Comparison of ENCODE assay signal across 8 cellular contexts in genomic region chr6:3001773-3002293, GRCh38. TPM values are rescaled to one million over a fixed set of nuclear protein-coding genes. Genes with fewer than 3 reads are reported as not detected.
DNase-seq lines count a peak whose midpoint lies in the region; ATAC-seq, FAIRE-seq and TF ChIP-seq lines count a peak whose summit lies in the region.

No MANE protein-coding gene starts in this region.

- ATAC-seq in heart right ventricle (no peak), Right ventricle myocardium superior (ENCODE audit: poor library complexity) (no peak), pancreas (peak in 3 of 4 donors; percentile 5 to 24 (median 11)), GM18505 (IDR thresholded peaks at IDR 0.05; ENCODE audit: unreplicated experiment) (no peak)

- intact Hi-C loops in heart right ventricle (cut with DNase I) = loop anchor here in 1 of 10 donors (1.0 kb wide), 1 partner anchor 22 kb away; no protein-coding TSS in a partner anchor
- intact Hi-C loops in Right ventricle myocardium superior (cut with DNase I) = no loop called here
- intact Hi-C loops in esophagus muscularis mucosa (cut with DNase I) = no loop called here
- intact Hi-C loops in pancreas (cut with DNase I) = no loop called here

- H3K4me3 ChIP-seq in heart right ventricle (no peak overlapping the region), esophagus muscularis mucosa (no peak overlapping the region), pancreas (no peak overlapping the region)
- H3K4me3 ChIP-seq in Jurkat, Clone E6-1 (ENCODE audit: low read length) = no peak overlapping the region

- WGBS in heart right ventricle, 2 donors = 40 to 52% methylated on average over 2 of the region's 2 CpGs
- WGBS in esophagus muscularis mucosa = 71% methylated on average over 2 of the region's 2 CpGs
- WGBS in pancreas, 2 donors = 42 to 55% methylated on average over 2 of the region's 2 CpGs

- no peaks in the 10 kb centered on the region for H3K27me3 ChIP-seq in heart right ventricle
- no peaks in the 10 kb centered on the region for H3K27me3 ChIP-seq in esophagus muscularis mucosa
- H3K27me3 ChIP-seq in pancreas = no peaks in the 10 kb centered on the region

- H3K9me3 ChIP-seq in heart right ventricle (no peaks in the 10 kb centered on the region), esophagus muscularis mucosa (no peaks in the 10 kb centered on the region), pancreas (no peaks in the 10 kb centered on the region)

- FAIRE-seq in pancreas (lab: Jason Lieb, UNC) = no peak

- no peak for TF ChIP-seq EP300 in esophagus muscularis mucosa (IDR thresholded peaks at IDR 0.05)

- H3K4me1 ChIP-seq in heart right ventricle (peaks cover 0 to 45% (median 26%) of the 10 kb centered on the region in 9 donors), esophagus muscularis mucosa (peaks cover 25 to 42% (median 33%) of the 10 kb centered on the region in 4 donors), pancreas (peaks cover 0 to 13% (median 8%) of the 10 kb centered on the region in 3 donors)

- peak overlapping the region in 6 of 10 donors; percentile 0 to 62 (median 41) for H3K27ac ChIP-seq in heart right ventricle
- H3K27ac ChIP-seq in esophagus muscularis mucosa (replicated peaks in 1 of 4) = peak overlapping the region in 1 of 4 donors; percentile 22
- no peak overlapping the region for H3K27ac ChIP-seq in pancreas

- H3K36me3 ChIP-seq in heart right ventricle (peaks cover 0 to 41% (median 5%) of the 10 kb centered on the region in 9 donors), esophagus muscularis mucosa (peaks cover 11 to 31% (median 22%) of the 10 kb centered on the region in 4 donors), pancreas (no peaks in the 10 kb centered on the region)

- TF ChIP-seq CTCF in heart right ventricle (IDR thresholded peaks at IDR 0.05) (peak; percentile 7 to 69 (median 52)), esophagus muscularis mucosa (IDR thresholded peaks at IDR 0.05) (peak in 2 of 3 experiments; percentile 32 to 45), pancreas (IDR thresholded peaks at IDR 0.05) (peak; percentile 16 to 55 (median 36))

- no peak for TF ChIP-seq POLR2A in esophagus muscularis mucosa (IDR thresholded peaks at IDR 0.05; ENCODE audit: low read depth)
- TF ChIP-seq POLR2A in GM18505 (IDR thresholded peaks at IDR 0.05; ENCODE audit: borderline replicate concordance, extremely low read depth, insufficient read depth, insufficient read length) = no peak

- DNase-seq in heart right ventricle (peak in 1 of 2 donors; percentile 25), Right ventricle myocardium superior (no peak), SW 1271 (lab: John Stamatoyannopoulos, UW) (peak; percentile 84 to 92), esophagus muscularis mucosa (ENCODE audit: extremely low spot score) (no peak), pancreas (no peak), NCI-H1930 (lab: John Stamatoyannopoulos, UW) (no peak)
- DNase-seq in Jurkat, Clone E6-1 (ENCODE audit: low read depth, low spot score) = peak; percentile 74

RNA-seq across cellular contexts. Expression of gene NQO2, which starts 2.1 kb away (rescaled TPM):
- total RNA-seq in heart right ventricle (10 to 100 TPM; 29.5 to 88.4 (median 48.2) TPM), Right ventricle myocardium superior (70.5 TPM), esophagus muscularis mucosa (10 to 100 TPM; 22.9 to 31.3 (median 27.2) TPM), pancreas (10 to 100 TPM; 12.7 to 21.6 (median 18.0) TPM)
- polyA plus RNA-seq in heart right ventricle (100 to 1,000 TPM in 1 of 2 donors, 10 to 100 TPM in 1; 52.3 to 107 TPM), pancreas (10 to 100 TPM; 21.2 to 23.0 TPM)
- 81.8 TPM for polyA plus RNA-seq in Jurkat, Clone E6-1 (2012; ENCODE audit: insufficient read depth, insufficient read length)

RNA-seq across cellular contexts. Expression of gene SERPINB6, which starts 30.5 kb away (rescaled TPM):
- total RNA-seq in heart right ventricle = 100 to 1,000 TPM; 163 to 261 (median 183) TPM
- polyA plus RNA-seq in heart right ventricle = 100 to 1,000 TPM; 138 to 153 TPM
- 265 TPM for total RNA-seq in Right ventricle myocardium superior
- not detected for polyA plus RNA-seq in Jurkat, Clone E6-1 (2012; ENCODE audit: insufficient read depth, insufficient read length)
- 100 to 1,000 TPM; 114 to 125 (median 124) TPM for total RNA-seq in esophagus muscularis mucosa
- total RNA-seq in pancreas = 100 to 1,000 TPM in 2 of 6 donors, 10 to 100 TPM in 4; 77.7 to 110 (median 97.3) TPM
- 100 to 1,000 TPM; 108 to 193 TPM for polyA plus RNA-seq in pancreas

Comparison
In these comparisons a context has a peak if more than half of its experiments do, and no peak if none do; other contexts are left out.
1. ATAC-seq: peak in pancreas (3 of 4); none in heart right ventricle (0 of 8), Right ventricle myocardium superior (single experiment) and GM18505 (single experiment).
2. DNase-seq: peak in Jurkat, Clone E6-1 (single experiment) and SW 1271 (2 of 2); none in Right ventricle myocardium superior (single experiment), esophagus muscularis mucosa (single experiment), pancreas (0 of 6) and NCI-H1930 (0 of 2).
3. H3K27ac ChIP-seq: peak in heart right ventricle (6 of 10); none in pancreas (0 of 4).
4. Peak in every context shown above with its lines, with median percentiles within 50 percentile points of each other: CTCF ChIP-seq.